13 cellular contexts compared by ENCODE assay signal in genomic region chr5:177491983-177492746, GRCh38. TPM values are rescaled to one million over a fixed set of nuclear protein-coding genes. Genes with fewer than 3 reads are reported as not detected.
A peak's percentile ranks its signal among the peaks of the same experiment; 100 is the strongest.
DNase-seq lines count a peak whose midpoint lies in the region; ATAC-seq and TF ChIP-seq lines count a peak whose summit lies in the region.
"Had no signal": no experiment of that assay in that cellular context is flagged by ENCODE, and none has a peak within 500 bp of the region (broad histone marks: within the 10 kb centered on the region; RNA-seq: fewer than 3 reads in every experiment).

No MANE protein-coding gene starts in this region.

- H3K27me3 Mint-ChIP-seq in activated CD4-positive, alpha-beta T cell treated with anti-CD3 and anti-CD28 coated beads for 36 hours: no peaks in the 10 kb centered on the region
- H3K27me3 Mint-ChIP-seq in mesothelial cell of epicardium (ENCODE audit: low read depth): no peaks in the 10 kb centered on the region
- no peaks in the 10 kb centered on the region for H3K27me3 Mint-ChIP-seq in activated T-helper 1 cell treated with anti-CD3 and anti-CD28 coated beads, Interleukin-12 subunit alpha, Interleukin-12 subunit beta, Interleukin-2, Interleukin-4 antibody, amounts not matched to agents 30 ng/mL and 10 ng/mL and 1 ng/mL, durations not matched to agents 14 hours and 24 hours and 36 hours (ENCODE audit: insufficient read depth)

- CTCF ChIA-PET in activated CD4-positive, alpha-beta T cell treated with anti-CD3 and anti-CD28 coated beads for 36 hours (lab: Charles Lee): interaction anchor here (0.8 to 2.4 kb wide), 9 partner anchors 9 to 120 kb away, joined by 3 to 10 read pairs (median 4); no protein-coding TSS in a partner anchor

- no peak for DNase-seq in activated CD4-positive, alpha-beta T cell treated with anti-CD3 and anti-CD28 coated beads for 36 hours
- DNase-seq in activated CD4-positive, alpha-beta T cell treated with anti-CD3 and anti-CD28 coated beads, Interleukin-2, amount 50 U/mL, for 1 hour: no peak
- no peak for DNase-seq in adipocyte (ENCODE audit: low read depth)
- DNase-seq in mesothelial cell of epicardium (ENCODE audit: low spot score in 2 of 2, unreplicated experiment in 2 of 2): no peak
- DNase-seq in activated T-helper 1 cell treated with anti-CD3 and anti-CD28 coated beads, Interleukin-12 subunit alpha, Interleukin-12 subunit beta, Interleukin-2, Interleukin-4 antibody, amounts not matched to agents 30 ng/mL and 10 ng/mL and 1 ng/mL, durations not matched to agents 14 hours and 24 hours and 36 hours (ENCODE audit: low spot score): no peak
- no peak for DNase-seq in spleen
- DNase-seq: activated CD8-positive, alpha-beta memory T cell treated with anti-CD3 and anti-CD28 coated beads for 24 hours; activated naive CD4-positive, alpha-beta T cell treated with anti-CD3 and anti-CD28 coated beads for 36 hours had no signal

- POLR2A ChIA-PET in activated CD4-positive, alpha-beta T cell treated with anti-CD3 and anti-CD28 coated beads for 36 hours (lab: Charles Lee): interaction anchor here (0.6 kb wide), 2 partner anchors 102 to 465 kb away, joined by 3 read pairs; no protein-coding TSS in a partner anchor

- intact Hi-C loops in activated CD4-positive, alpha-beta T cell treated with anti-CD3 and anti-CD28 coated beads for 36 hours (cut with DNase I, micrococcal nuclease): no loop called here
- intact Hi-C loops in activated T-helper 1 cell treated with anti-CD3 and anti-CD28 coated beads, Interleukin-12 subunit alpha, Interleukin-12 subunit beta, Interleukin-2, Interleukin-4 antibody, amounts not matched to agents 30 ng/mL and 10 ng/mL and 1 ng/mL, durations not matched to agents 14 hours and 24 hours and 36 hours (cut with micrococcal nuclease): no loop called here
- intact Hi-C loops in spleen (cut with DNase I; ENCODE audit: low total_unique reads): no loop called here

- H3K27me3 ChIP-seq in adipocyte (replicated peaks; ENCODE audit: control insufficient read depth, insufficient read depth, low read length) (no peaks in the 10 kb centered on the region), thymus (ENCODE audit: control insufficient read depth, insufficient read depth) (no peaks in the 10 kb centered on the region), spleen (replicated peaks in 1 of 7) (no peaks in the 10 kb centered on the region)
- H3K27me3 ChIP-seq: pancreas, SJSA1, tibial nerve had no signal

- H3K4me1 Mint-ChIP-seq in activated CD4-positive, alpha-beta T cell treated with anti-CD3 and anti-CD28 coated beads for 36 hours: peaks cover 21% of the 10 kb centered on the region
- H3K4me1 Mint-ChIP-seq in mesothelial cell of epicardium: peaks cover 38% of the 10 kb centered on the region
- H3K4me1 Mint-ChIP-seq in activated T-helper 1 cell treated with anti-CD3 and anti-CD28 coated beads, Interleukin-12 subunit alpha, Interleukin-12 subunit beta, Interleukin-2, Interleukin-4 antibody, amounts not matched to agents 30 ng/mL and 10 ng/mL and 1 ng/mL, durations not matched to agents 14 hours and 24 hours and 36 hours (ENCODE audit: low read depth): peaks cover 26% of the 10 kb centered on the region

- no peak for TF ChIP-seq POLR2A in spleen (IDR thresholded peaks at IDR 0.05)

- ATAC-seq in activated CD4-positive, alpha-beta T cell treated with anti-CD3 and anti-CD28 coated beads for 36 hours: no peak
- no peak for ATAC-seq in HG03442 (IDR thresholded peaks at IDR 0.05; ENCODE audit: unreplicated experiment)
- ATAC-seq: pancreas had no signal

- no peaks in the 10 kb centered on the region for H3K9me3 Mint-ChIP-seq in activated CD4-positive, alpha-beta T cell treated with anti-CD3 and anti-CD28 coated beads for 36 hours (ENCODE audit: low read depth)
- no peaks in the 10 kb centered on the region for H3K9me3 Mint-ChIP-seq in mesothelial cell of epicardium
- H3K9me3 Mint-ChIP-seq in activated T-helper 1 cell treated with anti-CD3 and anti-CD28 coated beads, Interleukin-12 subunit alpha, Interleukin-12 subunit beta, Interleukin-2, Interleukin-4 antibody, amounts not matched to agents 30 ng/mL and 10 ng/mL and 1 ng/mL, durations not matched to agents 14 hours and 24 hours and 36 hours: no peaks in the 10 kb centered on the region
- H3K9me3 Mint-ChIP-seq: activated naive CD4-positive, alpha-beta T cell treated with anti-CD3 and anti-CD28 coated beads for 36 hours had no signal

- H3K4me1 ChIP-seq in adipocyte (ENCODE audit: control insufficient read depth, insufficient read depth, low read length) (peaks cover 37% of the 10 kb centered on the region), thymus (ENCODE audit: control insufficient read depth, insufficient read depth, low read length) (no peaks in the 10 kb centered on the region), spleen (peaks cover 35 to 84% (median 64%) of the 10 kb centered on the region in 6 donors)
- H3K4me1 ChIP-seq: pancreas had no signal

- H3K36me3 ChIP-seq in adipocyte (ENCODE audit: control insufficient read depth, insufficient read depth, low read length, severe bottlenecking) (peaks cover 50% of the 10 kb centered on the region), thymus (ENCODE audit: control insufficient read depth, insufficient read depth) (no peaks in the 10 kb centered on the region), spleen (peaks cover 0 to 59% (median 49%) of the 10 kb centered on the region in 6 donors)
- H3K36me3 ChIP-seq: pancreas had no signal

- H3K27ac ChIP-seq in thymus (ENCODE audit: low read depth): peak overlapping the region; percentile 21
- H3K27ac ChIP-seq in spleen: peak overlapping the region in 2 of 8 donors; percentile 91 to 92
- H3K27ac ChIP-seq: pancreas, SJSA1 had no signal

- peak overlapping the region; percentile 71 for H3K9ac ChIP-seq in adipocyte (ENCODE audit: low read length)

- H3K4me3 ChIP-seq in adipocyte (ENCODE audit: low read length) (no peak overlapping the region), thymus (ENCODE audit: low read length) (no peak overlapping the region), spleen (no peak overlapping the region)
- H3K4me3 ChIP-seq: pancreas, SJSA1, tibial nerve had no signal

- no peak overlapping the region for H3K4me3 Mint-ChIP-seq in activated CD4-positive, alpha-beta T cell treated with anti-CD3 and anti-CD28 coated beads for 36 hours
- no peak overlapping the region for H3K4me3 Mint-ChIP-seq in mesothelial cell of epicardium
- no peak overlapping the region for H3K4me3 Mint-ChIP-seq in activated T-helper 1 cell treated with anti-CD3 and anti-CD28 coated beads, Interleukin-12 subunit alpha, Interleukin-12 subunit beta, Interleukin-2, Interleukin-4 antibody, amounts not matched to agents 30 ng/mL and 10 ng/mL and 1 ng/mL, durations not matched to agents 14 hours and 24 hours and 36 hours
- H3K4me3 Mint-ChIP-seq: activated naive CD4-positive, alpha-beta T cell treated with anti-CD3 and anti-CD28 coated beads for 36 hours had no signal

- H3K9me3 ChIP-seq in adipocyte (ENCODE audit: control insufficient read depth, low read length): no peaks in the 10 kb centered on the region
- H3K9me3 ChIP-seq in thymus (ENCODE audit: control insufficient read depth): no peaks in the 10 kb centered on the region
- H3K9me3 ChIP-seq in spleen: no peaks in the 10 kb centered on the region
- H3K9me3 ChIP-seq: pancreas, SJSA1, tibial nerve had no signal

- peaks cover 19% of the 10 kb centered on the region for H3K36me3 Mint-ChIP-seq in activated CD4-positive, alpha-beta T cell treated with anti-CD3 and anti-CD28 coated beads for 36 hours (ENCODE audit: low read depth)
- H3K36me3 Mint-ChIP-seq in mesothelial cell of epicardium: peaks cover 25% of the 10 kb centered on the region
- peaks cover 22% of the 10 kb centered on the region for H3K36me3 Mint-ChIP-seq in activated T-helper 1 cell treated with anti-CD3 and anti-CD28 coated beads, Interleukin-12 subunit alpha, Interleukin-12 subunit beta, Interleukin-2, Interleukin-4 antibody, amounts not matched to agents 30 ng/mL and 10 ng/mL and 1 ng/mL, durations not matched to agents 14 hours and 24 hours and 36 hours (ENCODE audit: low read depth)

- 97% methylated on average over 54 of the region's 54 CpGs for WGBS in thymus
- WGBS in spleen, 5 donors: 88 to 97% (median 95%) methylated on average over 46 to 54 of the region's 54 CpGs

- peak overlapping the region; percentile 34 for H3K27ac Mint-ChIP-seq in activated CD4-positive, alpha-beta T cell treated with anti-CD3 and anti-CD28 coated beads for 36 hours
- peak overlapping the region; percentile 96 for H3K27ac Mint-ChIP-seq in mesothelial cell of epicardium
- H3K27ac Mint-ChIP-seq in activated T-helper 1 cell treated with anti-CD3 and anti-CD28 coated beads, Interleukin-12 subunit alpha, Interleukin-12 subunit beta, Interleukin-2, Interleukin-4 antibody, amounts not matched to agents 30 ng/mL and 10 ng/mL and 1 ng/mL, durations not matched to agents 14 hours and 24 hours and 36 hours: no peak overlapping the region
- H3K27ac Mint-ChIP-seq: activated naive CD4-positive, alpha-beta T cell treated with anti-CD3 and anti-CD28 coated beads for 36 hours had no signal

- TF ChIP-seq CTCF in mesothelial cell of epicardium (IDR thresholded peaks at IDR 0.05; ENCODE audit: unreplicated experiment): no peak
- no peak for TF ChIP-seq CTCF in spleen (IDR thresholded peaks at IDR 0.05 in 8 of 11, conservative IDR thresholded peaks at IDR 0.05 in 3 of 11)

RNA-seq across cellular contexts. Expression of gene PDLIM7, which starts 5.2 kb away (rescaled TPM):
- total RNA-seq in activated CD4-positive, alpha-beta T cell treated with anti-CD3 and anti-CD28 coated beads for 36 hours: 10 to 100 TPM; 41.9 to 50.2 TPM
- total RNA-seq in mesothelial cell of epicardium: 472 to 494 TPM (median 482 TPM) in 3 replicates
- 61.9 TPM for polyA plus RNA-seq in thymus
- 49.2 and 49.9 TPM in 2 replicates for total RNA-seq in activated T-helper 1 cell treated with anti-CD3 and anti-CD28 coated beads, Interleukin-12 subunit alpha, Interleukin-12 subunit beta, Interleukin-2, Interleukin-4 antibody, amounts not matched to agents 30 ng/mL and 10 ng/mL and 1 ng/mL, durations not matched to agents 14 hours and 24 hours and 36 hours
- 100 to 1,000 TPM in 3 of 7 donors, 10 to 100 TPM in 4; 44.8 to 220 (median 86.4) TPM for total RNA-seq in spleen
- polyA plus RNA-seq in spleen: 100 to 1,000 TPM in 1 of 3 donors, 10 to 100 TPM in 2; 42.5 to 125 (median 59.2) TPM

RNA-seq across cellular contexts. Expression of gene DOK3, which starts 17.5 kb away (rescaled TPM):
- 1 to 10 TPM; 4.2 to 4.8 TPM for total RNA-seq in activated CD4-positive, alpha-beta T cell treated with anti-CD3 and anti-CD28 coated beads for 36 hours
- total RNA-seq in mesothelial cell of epicardium: 4.7 to 7.8 TPM (median 5.8 TPM) in 3 replicates
- polyA plus RNA-seq in thymus: 13.4 TPM
- total RNA-seq in activated T-helper 1 cell treated with anti-CD3 and anti-CD28 coated beads, Interleukin-12 subunit alpha, Interleukin-12 subunit beta, Interleukin-2, Interleukin-4 antibody, amounts not matched to agents 30 ng/mL and 10 ng/mL and 1 ng/mL, durations not matched to agents 14 hours and 24 hours and 36 hours: 3.7 and 5.0 TPM in 2 replicates
- 100 to 1,000 TPM; 111 to 231 (median 149) TPM for total RNA-seq in spleen
- polyA plus RNA-seq in spleen: 100 to 1,000 TPM in 1 of 3 donors, 10 to 100 TPM in 2; 69.9 to 144 (median 98.4) TPM

RNA-seq across cellular contexts. Expression of gene DBN1, which starts 18.7 kb away (rescaled TPM):
- total RNA-seq in activated CD4-positive, alpha-beta T cell treated with anti-CD3 and anti-CD28 coated beads for 36 hours: 10 to 100 TPM; 29.5 to 41.2 TPM
- 365 to 369 TPM (median 367 TPM) in 3 replicates for total RNA-seq in mesothelial cell of epicardium
- 34.3 TPM for polyA plus RNA-seq in thymus
- total RNA-seq in activated T-helper 1 cell treated with anti-CD3 and anti-CD28 coated beads, Interleukin-12 subunit alpha, Interleukin-12 subunit beta, Interleukin-2, Interleukin-4 antibody, amounts not matched to agents 30 ng/mL and 10 ng/mL and 1 ng/mL, durations not matched to agents 14 hours and 24 hours and 36 hours: 13.1 and 14.4 TPM in 2 replicates
- total RNA-seq in spleen: 10 to 100 TPM; 13.0 to 26.5 (median 17.6) TPM
- polyA plus RNA-seq in spleen: 10 to 100 TPM in 1 of 3 donors, 1 to 10 TPM in 2; 6.8 to 16.3 (median 7.6) TPM

RNA-seq across cellular contexts. Expression of gene DDX41, which starts 24.6 kb away (rescaled TPM):
- 100 to 1,000 TPM; 192 to 197 TPM for total RNA-seq in activated CD4-positive, alpha-beta T cell treated with anti-CD3 and anti-CD28 coated beads for 36 hours
- total RNA-seq in mesothelial cell of epicardium (91.2 to 101 TPM (median 95.4 TPM) in 3 replicates), spleen (100 to 1,000 TPM in 2 of 7 donors, 10 to 100 TPM in 5; 68.9 to 126 (median 91.8) TPM)
- polyA plus RNA-seq in thymus (71.3 TPM), spleen (10 to 100 TPM; 68.9 to 99.4 (median 92.9) TPM)
- total RNA-seq in activated T-helper 1 cell treated with anti-CD3 and anti-CD28 coated beads, Interleukin-12 subunit alpha, Interleukin-12 subunit beta, Interleukin-2, Interleukin-4 antibody, amounts not matched to agents 30 ng/mL and 10 ng/mL and 1 ng/mL, durations not matched to agents 14 hours and 24 hours and 36 hours: 151 and 166 TPM in 2 replicates

RNA-seq across cellular contexts. Expression of gene PRR7, which starts 45.6 kb away (rescaled TPM):
- 10 to 100 TPM; 12.3 to 13.0 TPM for total RNA-seq in activated CD4-positive, alpha-beta T cell treated with anti-CD3 and anti-CD28 coated beads for 36 hours
- total RNA-seq in mesothelial cell of epicardium (5.3 to 5.9 TPM (median 5.7 TPM) in 3 replicates), spleen (1 to 10 TPM in 6 of 7 donors, not detected in 1; 2.6 to 5.3 (median 4.7) TPM)
- polyA plus RNA-seq in thymus (1.6 TPM), spleen (1 to 10 TPM; 1.7 to 5.7 (median 3.9) TPM)
- total RNA-seq in activated T-helper 1 cell treated with anti-CD3 and anti-CD28 coated beads, Interleukin-12 subunit alpha, Interleukin-12 subunit beta, Interleukin-2, Interleukin-4 antibody, amounts not matched to agents 30 ng/mL and 10 ng/mL and 1 ng/mL, durations not matched to agents 14 hours and 24 hours and 36 hours: 10.3 and 11.2 TPM in 2 replicates

Comparison
In these comparisons a context has a peak if more than half of its experiments do, and no peak if none do; other contexts are left out.
1. RNA of gene DOK3, which starts 17.5 kb away (total RNA-seq): 111 to 231 TPM in spleen; 4.2 to 4.8 TPM in activated CD4-positive, alpha-beta T cell treated with anti-CD3 and anti-CD28 coated beads for 36 hours, 4.7 to 7.8 TPM in mesothelial cell of epicardium and 3.7 to 5.0 TPM in activated T-helper 1 cell treated with anti-CD3 and anti-CD28 coated beads, Interleukin-12 subunit alpha, Interleukin-12 subunit beta, Interleukin-2, Interleukin-4 antibody, amounts not matched to agents 30 ng/mL and 10 ng/mL and 1 ng/mL, durations not matched to agents 14 hours and 24 hours and 36 hours; every median in the first group is over 10 times any median in the second.